8 cellular contexts compared by ENCODE assay signal in genomic region chr6:158632538-158633119, GRCh38. TPM values are rescaled to one million over a fixed set of nuclear protein-coding genes. Genes with fewer than 3 reads are reported as not detected.
DNase-seq lines count a peak whose midpoint lies in the region; ATAC-seq and TF ChIP-seq lines count a peak whose summit lies in the region.
"Not testable (repeated sequence)": the region's sequence is repeated elsewhere in the genome, so short reads cannot be mapped to it uniquely, and the experiment has no call there.

No MANE protein-coding gene starts in this region.

- peak overlapping the region; percentile 35; the same call in 1 of the 2 replicates for H2AFZ ChIP-seq in GM23248

- H3K9me3 Mint-ChIP-seq in activated naive CD4-positive, alpha-beta T cell treated with anti-CD3 and anti-CD28 coated beads, Interleukin-2, amount 10 ng/mL, durations not matched to agents 7 days and 5 days: not testable (repeated sequence)

- not testable (repeated sequence) for ATAC-seq in T-helper 17 cell

- in situ Hi-C loops in GM23248 (cut with MboI); transverse colon (cut with MboI; ENCODE audit: low pct_ligation_motif_present in 1 of 4, low pct_unique_long_range_greater_than_20kb in 1 of 4, low sequenced_read_pairs in 3 of 4): not testable (repeated sequence)

- not testable (repeated sequence) for H3K4me3 Mint-ChIP-seq in T-helper 17 cell; activated naive CD4-positive, alpha-beta T cell treated with anti-CD3 and anti-CD28 coated beads, Interleukin-2, amount 10 ng/mL, durations not matched to agents 7 days and 5 days

- peak overlapping the region; percentile 65 for H3K4me2 ChIP-seq in GM23248 (ENCODE audit: unreplicated experiment)

- H3K36me3 Mint-ChIP-seq in T-helper 17 cell (ENCODE audit: low read depth): not testable (repeated sequence)
- H3K36me3 Mint-ChIP-seq in activated naive CD4-positive, alpha-beta T cell treated with anti-CD3 and anti-CD28 coated beads, Interleukin-2, amount 10 ng/mL, durations not matched to agents 7 days and 5 days: peaks cover 70% of the 10 kb centered on the region

- CTCF ChIA-PET in activated naive CD4-positive, alpha-beta T cell treated with anti-CD3 and anti-CD28 coated beads, Interleukin-2, amount 10 ng/mL, durations not matched to agents 7 days and 5 days (lab: Charles Lee): interaction anchor here (1.0 kb wide), 1 partner anchor 27 kb away, joined by 3 read pairs; no protein-coding TSS in a partner anchor

- not testable (repeated sequence) for H3K27me3 Mint-ChIP-seq in T-helper 17 cell; activated naive CD4-positive, alpha-beta T cell treated with anti-CD3 and anti-CD28 coated beads, Interleukin-2, amount 10 ng/mL, durations not matched to agents 7 days and 5 days

- DNase-seq in GM23248; T-helper 17 cell; activated naive CD4-positive, alpha-beta T cell treated with anti-CD3 and anti-CD28 coated beads, Interleukin-2, amount 10 ng/mL, durations not matched to agents 7 days and 5 days; left ventricle myocardium inferior; transverse colon: not testable (repeated sequence)
- DNase-seq in colonic mucosa: peak; percentile 11

- not testable (repeated sequence) for H3K4me3 ChIP-seq in GM23248; colonic mucosa; left ventricle myocardium inferior; muscle layer of duodenum (ENCODE audit: low read depth in 1 of 2, low read length in 2 of 2); skeletal muscle tissue (ENCODE audit: low read length in 3 of 3); transverse colon

- not testable (repeated sequence) for H3K27me3 ChIP-seq in GM23248 (replicated peaks; ENCODE audit: insufficient read depth); colonic mucosa; left ventricle myocardium inferior (ENCODE audit: low read depth); muscle layer of duodenum (ENCODE audit: low read depth, low read length); skeletal muscle tissue (ENCODE audit: control insufficient read depth in 3 of 3, insufficient read depth in 3 of 3, low read length in 3 of 3); transverse colon

- H3K4me1 ChIP-seq in GM23248 (ENCODE audit: insufficient read depth): peaks cover 31% of the 10 kb centered on the region
- not testable (repeated sequence) for H3K4me1 ChIP-seq in colonic mucosa; muscle layer of duodenum (ENCODE audit: control insufficient read depth in 1 of 2, insufficient read depth in 2 of 2, low read length in 2 of 2)
- H3K4me1 ChIP-seq in left ventricle myocardium inferior: peaks cover 44% of the 10 kb centered on the region
- peaks cover 30 to 41% (median 33%) of the 10 kb centered on the region in 3 donors for H3K4me1 ChIP-seq in skeletal muscle tissue (ENCODE audit: control insufficient read depth in 3 of 3, insufficient read depth in 3 of 3, low read length in 3 of 3)
- H3K4me1 ChIP-seq in transverse colon: peaks cover 10 to 35% (median 26%) of the 10 kb centered on the region in 4 donors

- H3K9me3 ChIP-seq in GM23248 (ENCODE audit: low read depth); T-helper 17 cell (ENCODE audit: control insufficient read depth, low read length, poor library complexity, severe bottlenecking); colonic mucosa; left ventricle myocardium inferior (replicated peaks); muscle layer of duodenum (ENCODE audit: control insufficient read depth in 1 of 2, low read length in 2 of 2); skeletal muscle tissue (ENCODE audit: control insufficient read depth in 3 of 3, low read length in 3 of 3); transverse colon: not testable (repeated sequence)

- H3F3A ChIP-seq in GM23248 (ENCODE audit: insufficient read depth): peaks cover 66% of the 10 kb centered on the region

- H3K9ac ChIP-seq in GM23248 (peak overlapping the region; percentile 72), colonic mucosa (ENCODE audit: low read depth in 2 of 2, low read length in 2 of 2) (peak overlapping the region in 1 of 2 donors; percentile 28), skeletal muscle tissue (ENCODE audit: low read depth in 1 of 3, low read length in 3 of 3) (peak overlapping the region in 1 of 3 donors; percentile 72)

- H3K79me2 ChIP-seq in GM23248 (ENCODE audit: insufficient read depth): peaks cover 43% of the 10 kb centered on the region

- not testable (repeated sequence) for H4K20me1 ChIP-seq in GM23248 (ENCODE audit: insufficient read depth)

- not testable (repeated sequence) for H3K9me2 ChIP-seq in GM23248 (ENCODE audit: insufficient read depth)

- TF ChIP-seq CTCF in colonic mucosa (IDR thresholded peaks at IDR 0.05); left ventricle myocardium inferior (IDR thresholded peaks at IDR 0.05; ENCODE audit: borderline replicate concordance); transverse colon (IDR thresholded peaks at IDR 0.05): not testable (repeated sequence)

- H3K27ac Mint-ChIP-seq in T-helper 17 cell: peak overlapping the region; percentile 92
- H3K27ac Mint-ChIP-seq in activated naive CD4-positive, alpha-beta T cell treated with anti-CD3 and anti-CD28 coated beads, Interleukin-2, amount 10 ng/mL, durations not matched to agents 7 days and 5 days: peak overlapping the region; percentile 78

- H3K27ac ChIP-seq in GM23248 (peak overlapping the region; percentile 92), colonic mucosa (peak overlapping the region; percentile 55), left ventricle myocardium inferior (replicated peaks) (peak overlapping the region; percentile 90), muscle layer of duodenum (ENCODE audit: low read length) (peak overlapping the region; percentile 86), skeletal muscle tissue (ENCODE audit: low read depth, low read length) (peak overlapping the region; percentile 71), transverse colon (peak overlapping the region; percentile 74 to 76 (median 75))

- TF ChIP-seq EP300 in transverse colon (IDR thresholded peaks at IDR 0.05; ENCODE audit: low read depth): not testable (repeated sequence)

- intact Hi-C loops in colonic mucosa (cut with DNase I); left ventricle myocardium inferior (cut with micrococcal nuclease); transverse colon (cut with DNase I; ENCODE audit: low total_unique reads): not testable (repeated sequence)

- TF ChIP-seq POLR2A in transverse colon (IDR thresholded peaks at IDR 0.05): not testable (repeated sequence)

- WGBS in GM23248 (ENCODE audit: low coverage in 1 of 2, low lambda C conversion rate in 2 of 2, missing lambda C conversion rate in 2 of 2), 2 experiments: 78 to 82% methylated on average over 3 of the region's 3 CpGs
- WGBS in transverse colon (ENCODE audit: low coverage in 1 of 2), 2 donors: 96 to 100% methylated on average over 2 to 3 of the region's 3 CpGs

- H3K4me1 Mint-ChIP-seq in T-helper 17 cell: peaks cover 27% of the 10 kb centered on the region
- H3K4me1 Mint-ChIP-seq in activated naive CD4-positive, alpha-beta T cell treated with anti-CD3 and anti-CD28 coated beads, Interleukin-2, amount 10 ng/mL, durations not matched to agents 7 days and 5 days: peaks cover 58% of the 10 kb centered on the region

- peaks cover 40% of the 10 kb centered on the region for H3K36me3 ChIP-seq in GM23248 (ENCODE audit: low read depth)
- H3K36me3 ChIP-seq in colonic mucosa: not testable (repeated sequence)
- H3K36me3 ChIP-seq in left ventricle myocardium inferior: peaks cover 33% of the 10 kb centered on the region
- H3K36me3 ChIP-seq in muscle layer of duodenum (ENCODE audit: control insufficient read depth in 1 of 2, insufficient read depth in 2 of 2, low read length in 2 of 2): peaks cover 44 to 45% of the 10 kb centered on the region in 2 donors
- H3K36me3 ChIP-seq in skeletal muscle tissue (ENCODE audit: control insufficient read depth in 3 of 3, insufficient read depth in 3 of 3, low read length in 3 of 3): peaks cover 17 to 25% (median 24%) of the 10 kb centered on the region in 3 donors
- H3K36me3 ChIP-seq in transverse colon: peaks cover 0 to 16% (median 5%) of the 10 kb centered on the region in 4 donors

RNA-seq across cellular contexts. Expression of gene DYNLT1, which starts 11.9 kb away (rescaled TPM):
- 79.7 and 86.4 TPM in 2 replicates for total RNA-seq in GM23248 (2014; rRNA removed; shearing (Covaris generic))
- polyA plus RNA-seq in GM23248 (2016; fragmentation: Nextera tagmentation; extraction: Ambion mirVana): 368 TPM in 2 replicates
- 100 to 1,000 TPM in 1 of 2 donors, 10 to 100 TPM in 1; 87.2 to 107 TPM for total RNA-seq in T-helper 17 cell
- 100 to 1,000 TPM; 140 to 166 TPM for total RNA-seq in colonic mucosa
- 126 TPM for total RNA-seq in left ventricle myocardium inferior
- total RNA-seq in skeletal muscle tissue: 32.4 TPM
- 100 to 1,000 TPM in 2 of 4 donors, 10 to 100 TPM in 1, 1 to 10 TPM in 1; 2.8 to 104 (median 75.5) TPM for total RNA-seq in transverse colon

RNA-seq across cellular contexts. Expression of gene SYTL3, which starts 17.2 kb away (rescaled TPM):
- total RNA-seq in GM23248 (2014; rRNA removed; shearing (Covaris generic)): 2.1 and 11.8 TPM in 2 replicates
- polyA plus RNA-seq in GM23248 (2016; fragmentation: Nextera tagmentation; extraction: Ambion mirVana): 2.3 and 3.8 TPM in 2 replicates
- total RNA-seq in T-helper 17 cell: 10 to 100 TPM; 28.9 to 36.1 TPM
- 1 to 10 TPM; 1.1 to 3.1 TPM for total RNA-seq in colonic mucosa
- 11.2 TPM for total RNA-seq in left ventricle myocardium inferior
- total RNA-seq in skeletal muscle tissue: 5.7 TPM
- total RNA-seq in transverse colon: 1 to 10 TPM; 2.4 to 6.4 (median 2.9) TPM
